ENCODE assay signal across 16 cellular contexts in genomic region chr19:327291-328024, GRCh38. TPM values are rescaled to one million over a fixed set of nuclear protein-coding genes. Genes with fewer than 3 reads are reported as not detected.
DNase-seq lines count a peak whose midpoint lies in the region; ATAC-seq and TF ChIP-seq lines count a peak whose summit lies in the region.
"Had no signal": no experiment of that assay in that cellular context is flagged by ENCODE, and none has a peak within 500 bp of the region (broad histone marks: within the 10 kb centered on the region; RNA-seq: fewer than 3 reads in every experiment).

No MANE protein-coding gene starts in this region.

- H3K14ac ChIP-seq in neuronal stem cell (ENCODE audit: low read length): no peak overlapping the region

- no peak overlapping the region for H4K8ac ChIP-seq in neuronal stem cell (ENCODE audit: low read depth, low read length)

- no peak overlapping the region for H2BK120ac ChIP-seq in neuronal stem cell (ENCODE audit: low read depth, low read length)

- H3K9me3 Mint-ChIP-seq in endothelial cell (ENCODE audit: unreplicated experiment): no peaks in the 10 kb centered on the region

- H4K91ac ChIP-seq in neuronal stem cell (ENCODE audit: low read depth, low read length, poor library complexity): no peak overlapping the region

- H3K27ac Mint-ChIP-seq in endothelial cell (ENCODE audit: unreplicated experiment): no peak overlapping the region
- H3K27ac Mint-ChIP-seq: CD8-positive, alpha-beta T cell; H9 had no signal

- H3K23ac ChIP-seq in neuronal stem cell (ENCODE audit: low read depth, low read length, poor library complexity): peak overlapping the region; percentile 82

- no peaks in the 10 kb centered on the region for H3K4me1 Mint-ChIP-seq in endothelial cell (ENCODE audit: unreplicated experiment)
- H3K4me1 Mint-ChIP-seq: H9 had no signal

- no peak overlapping the region for H2BK12ac ChIP-seq in neuronal stem cell (ENCODE audit: low read length)

- H3K4me2 ChIP-seq in neuronal stem cell (ENCODE audit: insufficient read depth, low read length, poor library complexity, severe bottlenecking): no peak overlapping the region
- H3K4me2 ChIP-seq: BLaER1 had no signal

- H3K27me3 ChIP-seq in neuronal stem cell (ENCODE audit: control insufficient read depth in 3 of 3, insufficient read depth in 3 of 3, low read depth in 1 of 3, low read length in 3 of 3) (no peaks in the 10 kb centered on the region), upper lobe of right lung (no peaks in the 10 kb centered on the region)
- H3K27me3 ChIP-seq: BLaER1 had no signal

- H2BK15ac ChIP-seq in neuronal stem cell (ENCODE audit: low read length): no peak overlapping the region

- H3K9me3 ChIP-seq in neuronal stem cell (replicated peaks in 1 of 2; ENCODE audit: control insufficient read depth in 2 of 2, insufficient read depth in 1 of 2, low read depth in 1 of 2, low read length in 2 of 2) (peaks cover 29 to 52% of the 10 kb centered on the region in 2 donors), upper lobe of right lung (no peaks in the 10 kb centered on the region)

- H2AK5ac ChIP-seq in neuronal stem cell (ENCODE audit: low read depth, low read length): peak overlapping the region; percentile 29

- peaks cover 38% of the 10 kb centered on the region for H3K36me3 Mint-ChIP-seq in endothelial cell (ENCODE audit: low read depth, unreplicated experiment)

- ATAC-seq in upper lobe of right lung: no peak
- no peak for ATAC-seq in GM18907 (IDR thresholded peaks at IDR 0.05; ENCODE audit: unreplicated experiment)
- ATAC-seq: CD8-positive, alpha-beta T cell had no signal

- peak; percentile 28 for DNase-seq in GM20000 (ENCODE audit: low spot score)
- DNase-seq in endothelial cell (ENCODE audit: low spot score): no peak
- DNase-seq in neuronal stem cell (ENCODE audit: low spot score): no peak
- peak; percentile 63 for DNase-seq in upper lobe of right lung
- no peak for DNase-seq in effector CD8-positive, alpha-beta T cell (lab: John Stamatoyannopoulos, UW)
- DNase-seq in NCI-H187 treated with DMSO at 0.1 percent for 48 hours (lab: John Stamatoyannopoulos, UW): no peak
- DNase-seq in GM13977 (ENCODE audit: low spot score): no peak
- DNase-seq: 8988T; Calu3; CD8-positive, alpha-beta T cell; DMS79 treated with DMSO at 0.1 percent for 48 hours; GF-D8; GOT3; H9 had no signal

- peaks cover 9% of the 10 kb centered on the region for H3K79me1 ChIP-seq in neuronal stem cell (ENCODE audit: low read depth, low read length)

- H3K4me1 ChIP-seq in neuronal stem cell (ENCODE audit: control insufficient read depth in 2 of 2, insufficient read depth in 1 of 2, low read depth in 1 of 2, low read length in 2 of 2) (no peaks in the 10 kb centered on the region), upper lobe of right lung (no peaks in the 10 kb centered on the region)
- H3K4me1 ChIP-seq: BLaER1 had no signal

- H3K18ac ChIP-seq in neuronal stem cell (ENCODE audit: low read length): no peak overlapping the region

- TF ChIP-seq CTCF in GM20000 (IDR thresholded peaks at IDR 0.05; ENCODE audit: extremely low read depth, missing control alignments) (no peak), endothelial cell (IDR thresholded peaks at IDR 0.05; ENCODE audit: unreplicated experiment) (no peak), upper lobe of right lung (IDR thresholded peaks at IDR 0.05) (no peak), GM13977 (IDR thresholded peaks at IDR 0.05; ENCODE audit: extremely low read depth, insufficient read depth, missing control alignments) (no peak)

- H2AFZ ChIP-seq in neuronal stem cell (ENCODE audit: low read length): no peak overlapping the region

- H3K9ac ChIP-seq in neuronal stem cell (ENCODE audit: low read depth, low read length, poor library complexity): no peak overlapping the region
- H3K9ac ChIP-seq: BLaER1 had no signal

- peak overlapping the region; percentile 81 for H3K4me3 Mint-ChIP-seq in endothelial cell (ENCODE audit: unreplicated experiment)
- H3K4me3 Mint-ChIP-seq: CD8-positive, alpha-beta T cell; H9 had no signal

- H3K36me3 ChIP-seq in neuronal stem cell (replicated peaks in 1 of 2; ENCODE audit: control insufficient read depth in 2 of 2, insufficient read depth in 2 of 2, low read length in 2 of 2) (peaks cover 77 to 93% of the 10 kb centered on the region in 2 donors), upper lobe of right lung (peaks cover 68% of the 10 kb centered on the region)

- WGBS in neuronal stem cell (ENCODE audit: extremely low coverage in 2 of 2, insufficient read length in 2 of 2, insufficient replicate concordance in 1 of 2), 2 donors: no CpG with 5 or more reads among the region's 17 CpGs

- in situ Hi-C loops in GM13977 (cut with MboI; ENCODE audit: low pct_unique_long_range_greater_than_20kb, low sequenced_read_pairs, unreplicated experiment): no loop called here

- H3K4ac ChIP-seq in neuronal stem cell (ENCODE audit: low read length): no peak overlapping the region

- peaks cover 2% of the 10 kb centered on the region for H3K27me3 Mint-ChIP-seq in endothelial cell (ENCODE audit: unreplicated experiment)

- H3K27ac ChIP-seq in neuronal stem cell (replicated peaks; ENCODE audit: low read length) (no peak overlapping the region), upper lobe of right lung (no peak overlapping the region)
- H3K27ac ChIP-seq: BLaER1 had no signal

- intact Hi-C loops in upper lobe of right lung (cut with DNase I): no loop called here

- no peak overlapping the region for H2BK5ac ChIP-seq in neuronal stem cell (ENCODE audit: low read length)

- H3K4me3 ChIP-seq in neuronal stem cell (ENCODE audit: low read length in 2 of 2): peak overlapping the region in 1 of 2 donors; percentile 5
- no peak overlapping the region for H3K4me3 ChIP-seq in upper lobe of right lung
- H3K4me3 ChIP-seq: BLaER1 had no signal

RNA-seq across cellular contexts. Expression of gene MIER2, which starts 17.1 kb away (rescaled TPM):
- total RNA-seq in endothelial cell (ENCODE audit: unreplicated experiment) (44.1 TPM), upper lobe of right lung (43.1 TPM)
- 40.2 TPM for polyA plus RNA-seq in neuronal stem cell (2013, experiment 1 of 2)
- 41.0 TPM for polyA plus RNA-seq in neuronal stem cell (2013, experiment 2 of 2)

RNA-seq across cellular contexts. Expression of gene PLPP2, which starts 36.3 kb away (rescaled TPM):
- total RNA-seq in endothelial cell (ENCODE audit: unreplicated experiment) (26.2 TPM), upper lobe of right lung (5.7 TPM)
- polyA plus RNA-seq in neuronal stem cell (2013, experiment 1 of 2): 0.77 TPM
- polyA plus RNA-seq in neuronal stem cell (2013, experiment 2 of 2): 0.65 TPM

Comparison
In these comparisons a context has a peak if more than half of its experiments do, and no peak if none do; other contexts are left out.
1. DNase-seq: peak in GM20000 (single experiment) and upper lobe of right lung (single experiment); none in endothelial cell (single experiment), neuronal stem cell (single experiment), effector CD8-positive, alpha-beta T cell (single experiment), NCI-H187 treated with DMSO at 0.1 percent for 48 hours (single experiment) and GM13977 (single experiment).